ENCODE assay signal across 8 cellular contexts in the genomic region with DNA sequence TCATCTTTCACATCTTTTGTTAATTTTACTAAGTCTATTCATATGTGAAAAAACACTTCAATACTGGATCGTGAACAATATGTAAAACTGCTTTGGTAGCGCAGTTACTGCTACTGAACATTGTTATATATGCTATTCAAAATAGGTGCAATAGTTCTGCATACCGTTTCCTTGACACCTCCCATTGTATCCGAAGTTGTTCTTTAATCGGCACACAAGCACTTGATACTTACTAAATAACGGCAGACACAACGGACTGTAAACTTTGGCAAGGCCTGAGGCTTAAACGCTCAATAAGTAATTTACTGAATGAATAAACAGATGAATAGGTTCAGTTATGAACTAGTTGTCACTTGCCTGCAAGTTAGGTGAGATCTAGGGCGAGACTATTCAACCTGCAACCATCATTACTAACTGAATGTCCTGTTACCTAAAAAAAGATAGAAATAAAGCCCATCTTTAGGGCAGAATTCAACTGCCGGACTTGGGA. TPM values are rescaled to one million over a fixed set of nuclear protein-coding genes. Genes with fewer than 3 reads are reported as not detected.
A peak's percentile ranks its signal among the peaks of the same experiment; 100 is the strongest.
DNase-seq lines count a peak whose midpoint lies in the region; ATAC-seq and TF ChIP-seq lines count a peak whose summit lies in the region.

No MANE protein-coding gene starts in this region.

- CTCF ChIA-PET in CD4-positive, alpha-beta T cell (lab: Charles Lee), result interaction anchor here (1.4 to 2.4 kb wide), 2 partner anchors 84 to 1539 kb away, joined by 3 to 6 read pairs; no protein-coding TSS in a partner anchor

- TF ChIP-seq POLR2A in gastrocnemius medialis (IDR thresholded peaks at IDR 0.05), result no peak

- no peaks in the 10 kb centered on the region for H3K9me3 Mint-ChIP-seq in CD4-positive, alpha-beta T cell
- peaks cover 10% of the 10 kb centered on the region for H3K9me3 Mint-ChIP-seq in GM23338

- no peaks in the 10 kb centered on the region for H3K9me3 ChIP-seq in CD4-positive, alpha-beta T cell (ENCODE audit: control insufficient read depth, low read length)
- no peaks in the 10 kb centered on the region for H3K9me3 ChIP-seq in SJSA1 (replicated peaks)
- no peaks in the 10 kb centered on the region for H3K9me3 ChIP-seq in fibroblast of lung (ENCODE audit: control insufficient read depth, insufficient read depth, low read depth, low read length)
- peaks cover 0 to 13% (median 0%) of the 10 kb centered on the region in 3 donors for H3K9me3 ChIP-seq in gastrocnemius medialis

- no peak for TF ChIP-seq CTCF in CD4-positive, alpha-beta T cell (IDR thresholded peaks at IDR 0.05)
- TF ChIP-seq CTCF in GM23338 (conservative IDR thresholded peaks at IDR 0.05; ENCODE audit: low read depth in 2 of 2) (0 out of 4 replicates have a peak, but pooled peaks of 1 of the 2 experiments have one; percentile 22), fibroblast of lung (conservative IDR thresholded peaks at IDR 0.05 in 1 of 2, IDR thresholded peaks at IDR 0.05 in 1 of 2; ENCODE audit: low read depth in 1 of 2, low read length in 2 of 2) (no peak), gastrocnemius medialis (IDR thresholded peaks at IDR 0.05 in 4 of 5, conservative IDR thresholded peaks at IDR 0.05 in 1 of 5) (no peak), GM20000 (IDR thresholded peaks at IDR 0.05; ENCODE audit: extremely low read depth, missing control alignments) (no peak)

- H3K79me2 ChIP-seq in GM23338 (replicated peaks; ENCODE audit: insufficient read depth) (peaks cover 95% of the 10 kb centered on the region), fibroblast of lung (ENCODE audit: control insufficient read depth, insufficient read depth, low read length) (peaks cover 72% of the 10 kb centered on the region)

- H3K4me1 ChIP-seq in GM23338 (ENCODE audit: insufficient read depth) (peaks cover 19% of the 10 kb centered on the region), SJSA1 (replicated peaks) (peaks cover 6% of the 10 kb centered on the region), fibroblast of lung (ENCODE audit: control insufficient read depth, extremely low read depth, insufficient read depth, low read length) (no peaks in the 10 kb centered on the region), gastrocnemius medialis (peaks cover 33 to 41% of the 10 kb centered on the region in 2 donors)

- peak overlapping the region; percentile 93 for H3K4me3 ChIP-seq in GM23338
- peak overlapping the region; percentile 75 for H3K4me3 ChIP-seq in SJSA1
- peak overlapping the region; percentile 84 to 98 (median 92) for H3K4me3 ChIP-seq in fibroblast of lung (replicated peaks in 1 of 4; ENCODE audit: control extremely low read depth in 1 of 4, insufficient read depth in 1 of 4, low read depth in 3 of 4, low read length in 4 of 4)
- peak overlapping the region; percentile 83 to 90 (median 86) for H3K4me3 ChIP-seq in gastrocnemius medialis

- no peaks in the 10 kb centered on the region for H3K9me2 ChIP-seq in GM23338 (ENCODE audit: insufficient read depth)

- H3F3A ChIP-seq in GM23338 (replicated peaks; ENCODE audit: low read depth), result no peaks in the 10 kb centered on the region

- H3K4me1 Mint-ChIP-seq in CD4-positive, alpha-beta T cell (ENCODE audit: low read depth), result peaks cover 55% of the 10 kb centered on the region
- H3K4me1 Mint-ChIP-seq in GM23338, result peaks cover 5% of the 10 kb centered on the region; the same call in 2 of the 3 replicates

- peak overlapping the region; percentile 76 for H3K27ac ChIP-seq in CD4-positive, alpha-beta T cell (ENCODE audit: low read depth, low read length)
- peak overlapping the region; percentile 90 for H3K27ac ChIP-seq in GM23338 (ENCODE audit: low read depth)
- H3K27ac ChIP-seq in SJSA1, result peak overlapping the region; percentile 93
- H3K27ac ChIP-seq in fibroblast of lung (ENCODE audit: insufficient read depth, low read length), result peak overlapping the region; percentile 99
- peak overlapping the region; percentile 91 to 96 (median 94) for H3K27ac ChIP-seq in gastrocnemius medialis

- DNase-seq in CD4-positive, alpha-beta T cell, result no peak
- DNase-seq in GM23338 (ENCODE audit: low spot score), result no peak
- no peak for DNase-seq in SJSA1 (ENCODE audit: low read depth in 1 of 2, low spot score in 2 of 2)
- no peak for DNase-seq in fibroblast of lung (ENCODE audit: low read depth in 2 of 2)
- DNase-seq in gastrocnemius medialis, result no peak
- DNase-seq in NCI-H446 (lab: John Stamatoyannopoulos, UW), result no peak
- DNase-seq in GM20000 (ENCODE audit: low spot score), result no peak
- DNase-seq in NCI-H1417 (lab: John Stamatoyannopoulos, UW), result no peak

- H4K20me1 ChIP-seq in GM23338 (replicated peaks; ENCODE audit: insufficient read depth) (peaks cover 17% of the 10 kb centered on the region; the same call in 1 of the 2 replicates), fibroblast of lung (ENCODE audit: control insufficient read depth, extremely low read depth, insufficient read depth, low read length) (no peaks in the 10 kb centered on the region)

- H3K36me3 Mint-ChIP-seq in CD4-positive, alpha-beta T cell (ENCODE audit: low read depth), result peaks cover 54% of the 10 kb centered on the region
- H3K36me3 Mint-ChIP-seq in GM23338 (ENCODE audit: low read depth), result peaks cover 40% of the 10 kb centered on the region

- H3K4me2 ChIP-seq in GM23338 (peak overlapping the region; percentile 93), fibroblast of lung (ENCODE audit: extremely low read depth, insufficient read depth, low read length) (peak overlapping the region; percentile 89)

- H3K27me3 ChIP-seq in CD4-positive, alpha-beta T cell (ENCODE audit: control insufficient read depth, insufficient read depth, low read length), result no peaks in the 10 kb centered on the region
- H3K27me3 ChIP-seq in GM23338 (ENCODE audit: insufficient read depth), result no peaks in the 10 kb centered on the region
- no peaks in the 10 kb centered on the region for H3K27me3 ChIP-seq in SJSA1 (replicated peaks)
- H3K27me3 ChIP-seq in fibroblast of lung (ENCODE audit: control insufficient read depth, insufficient read depth, low read length), result no peaks in the 10 kb centered on the region
- H3K27me3 ChIP-seq in gastrocnemius medialis, result no peaks in the 10 kb centered on the region

- peak overlapping the region; percentile 95 for H3K4me3 Mint-ChIP-seq in CD4-positive, alpha-beta T cell
- H3K4me3 Mint-ChIP-seq in GM23338, result peak overlapping the region; percentile 95

- intact Hi-C loops in CD4-positive, alpha-beta T cell (cut with DNase I, micrococcal nuclease), result loop anchor here (5.0 to 10.0 kb wide), 6 partner anchors 385 to 1913 kb away; a partner anchor contains a TSS
- intact Hi-C loops in gastrocnemius medialis (cut with DNase I; ENCODE audit: low total_unique reads), result loop anchor here (5.0 to 10.0 kb wide), 3 partner anchors 520 to 1583 kb away; a partner anchor contains a TSS

- H3K27me3 Mint-ChIP-seq in CD4-positive, alpha-beta T cell, result no peaks in the 10 kb centered on the region
- peaks cover 5% of the 10 kb centered on the region for H3K27me3 Mint-ChIP-seq in GM23338 (ENCODE audit: insufficient read depth, low read depth, poor library complexity)

- POLR2A ChIA-PET in CD4-positive, alpha-beta T cell (lab: Charles Lee), result interaction anchor here (1.0 to 2.6 kb wide), 12 partner anchors 10 to 522 kb away, joined by 3 to 38 read pairs (median 6); a partner anchor contains a TSS

- H3K36me3 ChIP-seq in GM23338 (ENCODE audit: insufficient read depth) (peaks cover 22% of the 10 kb centered on the region), SJSA1 (peaks cover 54% of the 10 kb centered on the region), fibroblast of lung (ENCODE audit: control insufficient read depth, insufficient read depth, low read length) (peaks cover 8% of the 10 kb centered on the region), gastrocnemius medialis (peaks cover 2 to 34% of the 10 kb centered on the region in 2 donors)

- ATAC-seq in CD4-positive, alpha-beta T cell (ENCODE audit: poor library complexity), result no peak
- ATAC-seq in GM23338, result no peak
- no peak for ATAC-seq in gastrocnemius medialis

- H3K9ac ChIP-seq in fibroblast of lung (ENCODE audit: insufficient read depth, low read length), result peak overlapping the region; percentile 96

- in situ Hi-C loops in gastrocnemius medialis (cut with MboI; ENCODE audit: low sequenced_read_pairs in 4 of 4), result no loop called here

- H3K27ac Mint-ChIP-seq in CD4-positive, alpha-beta T cell, result peak overlapping the region; percentile 99
- H3K27ac Mint-ChIP-seq in GM23338, result peak overlapping the region; percentile 99

- H2AFZ ChIP-seq in GM23338, result peak overlapping the region; percentile 61
- peak overlapping the region; percentile 99 for H2AFZ ChIP-seq in fibroblast of lung (ENCODE audit: low read length)

TF ChIP-seq in GM23338, 12 proteins besides CTCF, POLR2A, EP300 and RAD21 (continues in another document):
- TF ChIP-seq CREB1 (CRISPR knock-in tag; IDR thresholded peaks at IDR 0.05; ENCODE audit: low read depth) (no peak), EZH2 (IDR thresholded peaks at IDR 0.05; ENCODE audit: low read depth, unreplicated experiment) (no peak), POLR2AphosphoS5 (IDR thresholded peaks at IDR 0.05; ENCODE audit: low read depth) (no peak)

RNA-seq across cellular contexts. Expression of a gene that starts 0.6 kb away (rescaled TPM):
- total RNA-seq in CD4-positive, alpha-beta T cell, result 10 to 100 TPM; 25.8 to 27.5 TPM
- 27.5 and 34.4 TPM in 2 replicates for total RNA-seq in GM23338 (2014; rRNA removed; shearing (Covaris generic))
- polyA plus RNA-seq in GM23338 (2016; fragmentation: Nextera tagmentation; extraction: Ambion mirVana) (58.3 and 59.2 TPM in 2 replicates), fibroblast of lung (29.4 and 29.7 TPM in 2 replicates)
- 28.5 and 57.1 TPM in 2 replicates for total RNA-seq in SJSA1 (2014; rRNA removed; shearing (Covaris generic))
- total RNA-seq in fibroblast of lung (27.2 and 28.1 TPM in 2 replicates), gastrocnemius medialis (10 to 100 TPM; 17.7 to 33.6 (median 24.9) TPM)
- 12.1 and 15.0 TPM in 2 replicates for polyA plus RNA-seq in fibroblast of lung (2012)
- polyA minus RNA-seq in fibroblast of lung (ENCODE audit: low replicate concordance), result 0.41 and 9.2 TPM in 2 replicates

RNA-seq across cellular contexts. Expression of a gene that starts 0.7 kb away (rescaled TPM):
- total RNA-seq in CD4-positive, alpha-beta T cell, result 10 to 100 TPM; 50.1 to 50.6 TPM
- 185 and 200 TPM in 2 replicates for total RNA-seq in GM23338 (2014; rRNA removed; shearing (Covaris generic))
- 55.4 and 70.3 TPM in 2 replicates for polyA plus RNA-seq in GM23338 (2016; fragmentation: Nextera tagmentation; extraction: Ambion mirVana)
- total RNA-seq in SJSA1 (2014; rRNA removed; shearing (Covaris generic)), result 162 and 170 TPM in 2 replicates
- 76.8 and 91.9 TPM in 2 replicates for total RNA-seq in fibroblast of lung
- polyA plus RNA-seq in fibroblast of lung, result 84.8 and 105 TPM in 2 replicates
- polyA plus RNA-seq in fibroblast of lung (2012), result 55.6 and 59.4 TPM in 2 replicates
- polyA minus RNA-seq in fibroblast of lung (ENCODE audit: low replicate concordance), result 25.0 and 28.1 TPM in 2 replicates
- 10 to 100 TPM; 42.9 to 79.3 (median 62.5) TPM for total RNA-seq in gastrocnemius medialis
